Comparison of ENCODE assay signal across 2 cellular contexts in genomic region chr4:2244947-2245786, GRCh38.
A peak's percentile ranks its signal among the peaks of the same experiment; 100 is the strongest.
TF ChIP-seq lines count a peak whose summit lies in the region.

No MANE protein-coding gene starts in this region.

TF ChIP-seq in HepG2, 621 proteins besides CTCF, POLR2A, EP300 and RAD21 (continues in another document):
- TF ChIP-seq ETV6 (CRISPR knock-in tag; conservative IDR thresholded peaks at IDR 0.05), result no peak
- peak; percentile 20; the same call in 1 of the 2 replicates for TF ChIP-seq ZFX (CRISPR knock-in tag; IDR thresholded peaks at IDR 0.05; ENCODE audit: low read depth)
- TF ChIP-seq, protein P1, sequence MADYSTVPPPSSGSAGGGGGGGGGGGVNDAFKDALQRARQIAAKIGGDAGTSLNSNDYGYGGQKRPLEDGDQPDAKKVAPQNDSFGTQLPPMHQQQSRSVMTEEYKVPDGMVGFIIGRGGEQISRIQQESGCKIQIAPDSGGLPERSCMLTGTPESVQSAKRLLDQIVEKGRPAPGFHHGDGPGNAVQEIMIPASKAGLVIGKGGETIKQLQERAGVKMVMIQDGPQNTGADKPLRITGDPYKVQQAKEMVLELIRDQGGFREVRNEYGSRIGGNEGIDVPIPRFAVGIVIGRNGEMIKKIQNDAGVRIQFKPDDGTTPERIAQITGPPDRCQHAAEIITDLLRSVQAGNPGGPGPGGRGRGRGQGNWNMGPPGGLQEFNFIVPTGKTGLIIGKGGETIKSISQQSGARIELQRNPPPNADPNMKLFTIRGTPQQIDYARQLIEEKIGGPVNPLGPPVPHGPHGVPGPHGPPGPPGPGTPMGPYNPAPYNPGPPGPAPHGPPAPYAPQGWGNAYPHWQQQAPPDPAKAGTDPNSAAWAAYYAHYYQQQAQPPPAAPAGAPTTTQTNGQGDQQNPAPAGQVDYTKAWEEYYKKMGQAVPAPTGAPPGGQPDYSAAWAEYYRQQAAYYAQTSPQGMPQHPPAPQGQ (CRISPR knock-in tag; IDR thresholded peaks at IDR 0.05; ENCODE audit: borderline replicate concordance), result no peak
- no peak for TF ChIP-seq POGK (CRISPR knock-in tag; conservative IDR thresholded peaks at IDR 0.05)
- TF ChIP-seq SRY (CRISPR knock-in tag; IDR thresholded peaks at IDR 0.05), result no peak
- TF ChIP-seq REPIN1 (CRISPR knock-in tag; IDR thresholded peaks at IDR 0.05; ENCODE audit: borderline replicate concordance, low read depth), result no peak
- TF ChIP-seq ZNF687 (CRISPR knock-in tag; IDR thresholded peaks at IDR 0.05), result peak; percentile 76
- TF ChIP-seq RAD51 (IDR thresholded peaks at IDR 0.05; ENCODE audit: borderline replicate concordance), result no peak
- TF ChIP-seq SOX6 (IDR thresholded peaks at IDR 0.05), result no peak
- peak; percentile 34; the same call in 1 of the 2 replicates for TF ChIP-seq SOX6 (CRISPR knock-in tag; IDR thresholded peaks at IDR 0.05)
- no peak for TF ChIP-seq ZNF652 (CRISPR knock-in tag; IDR thresholded peaks at IDR 0.05; ENCODE audit: borderline replicate concordance, low read depth)
- no peak for TF ChIP-seq THYN1 (CRISPR knock-in tag; IDR thresholded peaks at IDR 0.05; ENCODE audit: borderline replicate concordance, low read depth)
- TF ChIP-seq ZNF510 (CRISPR knock-in tag; IDR thresholded peaks at IDR 0.05; ENCODE audit: low read depth), result no peak
- TF ChIP-seq MYPOP (CRISPR knock-in tag; IDR thresholded peaks at IDR 0.05), result no peak
- TF ChIP-seq, protein P2, sequence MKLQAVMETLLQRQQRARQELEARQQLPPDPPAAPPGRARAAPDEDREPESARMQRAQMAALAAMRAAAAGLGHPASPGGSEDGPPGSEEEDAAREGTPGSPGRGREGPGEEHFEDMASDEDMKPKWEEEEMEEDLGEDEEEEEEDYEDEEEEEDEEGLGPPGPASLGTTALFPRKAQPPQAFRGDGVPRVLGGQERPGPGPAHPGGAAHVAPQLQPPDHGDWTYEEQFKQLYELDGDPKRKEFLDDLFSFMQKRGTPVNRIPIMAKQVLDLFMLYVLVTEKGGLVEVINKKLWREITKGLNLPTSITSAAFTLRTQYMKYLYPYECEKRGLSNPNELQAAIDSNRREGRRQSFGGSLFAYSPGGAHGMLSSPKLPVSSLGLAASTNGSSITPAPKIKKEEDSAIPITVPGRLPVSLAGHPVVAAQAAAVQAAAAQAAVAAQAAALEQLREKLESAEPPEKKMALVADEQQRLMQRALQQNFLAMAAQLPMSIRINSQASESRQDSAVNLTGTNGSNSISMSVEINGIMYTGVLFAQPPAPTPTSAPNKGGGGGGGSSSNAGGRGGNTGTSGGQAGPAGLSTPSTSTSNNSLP (IDR thresholded peaks at IDR 0.05; ENCODE audit: low read depth, low read length), result no peak
- peak; percentile 46; the same call in 1 of the 3 replicates for TF ChIP-seq MXI1 (IDR thresholded peaks at IDR 0.05; ENCODE audit: borderline replicate concordance, low read depth, low read length)
- no peak for TF ChIP-seq NFIB (CRISPR knock-in tag; IDR thresholded peaks at IDR 0.05; ENCODE audit: borderline replicate concordance)
- peak; percentile 68; the same call in 1 of the 2 replicates for TF ChIP-seq TGIF2 (CRISPR knock-in tag; IDR thresholded peaks at IDR 0.05)

TF ChIP-seq in K562, 482 proteins besides CTCF, POLR2A, EP300 and RAD21:
- no peak for TF ChIP-seq ZFX (CRISPR knock-in tag; IDR thresholded peaks at IDR 0.05)
- TF ChIP-seq, protein P3, sequence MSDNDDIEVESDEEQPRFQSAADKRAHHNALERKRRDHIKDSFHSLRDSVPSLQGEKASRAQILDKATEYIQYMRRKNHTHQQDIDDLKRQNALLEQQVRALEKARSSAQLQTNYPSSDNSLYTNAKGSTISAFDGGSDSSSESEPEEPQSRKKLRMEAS (CRISPR knock-in tag; IDR thresholded peaks at IDR 0.05), result peak; percentile 38
